Comparison of ENCODE assay signal across 16 cellular contexts in the genomic region with DNA sequence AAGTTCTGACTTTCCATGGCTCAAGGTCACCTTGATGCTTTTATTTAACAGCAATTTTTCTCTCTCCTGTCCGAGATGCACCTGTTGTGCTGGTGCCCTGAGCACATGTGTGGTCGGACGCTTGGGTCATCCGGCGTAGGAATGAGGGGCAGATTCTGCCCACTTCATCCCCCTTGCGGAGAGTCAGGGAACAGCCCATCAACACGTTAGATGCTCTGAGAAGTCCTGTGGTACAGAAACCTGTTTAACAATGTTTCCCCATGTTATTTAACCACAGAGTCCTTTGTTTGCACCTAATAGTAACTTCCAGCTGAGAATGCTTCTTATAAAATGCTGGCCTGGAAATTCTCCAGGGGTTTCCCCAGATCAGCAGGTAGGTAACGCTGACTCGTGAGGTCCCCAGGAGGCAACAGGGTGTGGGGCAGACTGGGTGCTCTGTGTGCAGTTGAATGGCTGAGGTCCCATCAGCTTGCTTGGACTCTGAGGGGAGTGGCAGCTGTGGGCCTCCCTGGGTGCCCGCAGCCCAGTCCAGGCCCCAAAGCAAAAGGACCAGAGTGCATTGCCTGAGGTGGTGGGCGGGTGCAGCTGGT. TPM values are rescaled to one million over a fixed set of nuclear protein-coding genes. Genes with fewer than 3 reads are reported as not detected.
DNase-seq lines count a peak whose midpoint lies in the region; ATAC-seq and TF ChIP-seq lines count a peak whose summit lies in the region.
"Had no signal": no experiment of that assay in that cellular context is flagged by ENCODE, and none has a peak within 500 bp of the region (broad histone marks: within the 10 kb centered on the region; RNA-seq: fewer than 3 reads in every experiment).

No MANE protein-coding gene starts in this region.

- no peaks in the 10 kb centered on the region for H3K79me2 ChIP-seq in KMS-11 (ENCODE audit: insufficient read depth, low read depth)

- no peak overlapping the region for H2AFZ ChIP-seq in KMS-11 (ENCODE audit: low read depth)

- no peaks in the 10 kb centered on the region for H4K20me1 ChIP-seq in KMS-11 (ENCODE audit: insufficient read depth)

- TF ChIP-seq CTCF in AG10803 (conservative IDR thresholded peaks at IDR 0.05; ENCODE audit: low read length) (peak; percentile 41), KMS-11 (conservative IDR thresholded peaks at IDR 0.05; ENCODE audit: low read depth, low read length) (peak; percentile 28; the same call in 1 of the 2 replicates), brain microvascular endothelial cell (IDR thresholded peaks at IDR 0.05; ENCODE audit: low read depth, low read length, missing control alignments) (peak; percentile 36), mesothelial cell of epicardium (IDR thresholded peaks at IDR 0.05; ENCODE audit: unreplicated experiment) (peak; percentile 21)

- H3K4me3 ChIP-seq in AG10803 (ENCODE audit: low read length) (no peak overlapping the region), KMS-11 (IDR thresholded peaks at IDR 0.05; ENCODE audit: insufficient read depth, low read depth, low read length) (no peak overlapping the region), brain microvascular endothelial cell (ENCODE audit: low read depth, low read length) (no peak overlapping the region)
- H3K4me3 ChIP-seq: BLaER1 treated with 17β-estradiol and CSF1 and Interleukin-3, amounts not matched to agents 10 nM and 100 nM; uterus had no signal

- H3K9me3 Mint-ChIP-seq in mesothelial cell of epicardium, result no peaks in the 10 kb centered on the region
- H3K9me3 Mint-ChIP-seq: dendritic cell treated with granulocyte-macrophage colony-stimulating factor and Interleukin-4, amounts not matched to agents 40 ng/mL and 50 ng/mL, for 4 days; IgD-negative memory B cell had no signal

- no peak for ATAC-seq in HG03354 (IDR thresholded peaks at IDR 0.05; ENCODE audit: poor library complexity, severe bottlenecking, unreplicated experiment)
- ATAC-seq: activated CD4-positive, CD25-positive, alpha-beta regulatory T cell treated with anti-CD3 and anti-CD28 coated beads, Interleukin-2, amount 50 U/mL, for 24 hours had no signal

- in situ Hi-C loops in brain microvascular endothelial cell (cut with HindIII; ENCODE audit: low pct_ligation_motif_present, low sequenced_read_pairs), result no loop called here

- H3K4me1 Mint-ChIP-seq in mesothelial cell of epicardium, result peaks cover 2% of the 10 kb centered on the region
- H3K4me1 Mint-ChIP-seq: IgD-negative memory B cell had no signal

- no peak overlapping the region for H3K27ac Mint-ChIP-seq in mesothelial cell of epicardium
- H3K27ac Mint-ChIP-seq: dendritic cell treated with granulocyte-macrophage colony-stimulating factor and Interleukin-4, amounts not matched to agents 40 ng/mL and 50 ng/mL, for 4 days; IgD-negative memory B cell had no signal

- H3K4me3 Mint-ChIP-seq in mesothelial cell of epicardium, result no peak overlapping the region
- H3K4me3 Mint-ChIP-seq: dendritic cell treated with granulocyte-macrophage colony-stimulating factor and Interleukin-4, amounts not matched to agents 40 ng/mL and 50 ng/mL, for 4 days; IgD-negative memory B cell had no signal

- peaks cover 19% of the 10 kb centered on the region for H3K36me3 Mint-ChIP-seq in mesothelial cell of epicardium
- H3K36me3 Mint-ChIP-seq: IgD-negative memory B cell had no signal

- H3K4me1 ChIP-seq in KMS-11 (ENCODE audit: low read depth, poor library complexity, severe bottlenecking), result no peaks in the 10 kb centered on the region
- H3K4me1 ChIP-seq: uterus had no signal

- H3K27me3 ChIP-seq in KMS-11 (ENCODE audit: insufficient read depth, low read depth), result peaks cover 9% of the 10 kb centered on the region; the same call in 1 of the 2 replicates
- no peaks in the 10 kb centered on the region for H3K27me3 ChIP-seq in brain microvascular endothelial cell (replicated peaks)
- H3K27me3 ChIP-seq: BLaER1 treated with 17β-estradiol and CSF1 and Interleukin-3, amounts not matched to agents 10 nM and 100 nM; uterus had no signal

- H3K27me3 Mint-ChIP-seq in mesothelial cell of epicardium (ENCODE audit: low read depth), result no peaks in the 10 kb centered on the region
- H3K27me3 Mint-ChIP-seq: dendritic cell treated with granulocyte-macrophage colony-stimulating factor and Interleukin-4, amounts not matched to agents 40 ng/mL and 50 ng/mL, for 4 days had no signal

- H3K27ac ChIP-seq in KMS-11 (no peak overlapping the region), brain microvascular endothelial cell (no peak overlapping the region)
- H3K27ac ChIP-seq: BLaER1 treated with 17β-estradiol and CSF1 and Interleukin-3, amounts not matched to agents 10 nM and 100 nM; uterus had no signal

- H3K36me3 ChIP-seq in KMS-11 (ENCODE audit: insufficient read depth) (no peaks in the 10 kb centered on the region), brain microvascular endothelial cell (replicated peaks) (no peaks in the 10 kb centered on the region)
- H3K36me3 ChIP-seq: BLaER1 treated with 17β-estradiol and CSF1 and Interleukin-3, amounts not matched to agents 10 nM and 100 nM; uterus had no signal

- no peak overlapping the region for H3K4me2 ChIP-seq in KMS-11

- no peak overlapping the region for H3K9ac ChIP-seq in KMS-11

- no peak for DNase-seq in AG10803 (ENCODE audit: low read depth)
- DNase-seq in brain microvascular endothelial cell, result no peak
- DNase-seq in mesothelial cell of epicardium (ENCODE audit: low spot score in 2 of 2, unreplicated experiment in 2 of 2), result no peak
- DNase-seq in activated CD4-positive, CD25-positive, alpha-beta regulatory T cell (lab: John Stamatoyannopoulos, UW), result no peak
- no peak for DNase-seq in NCI-H748 treated with DMSO at 0.1 percent for 48 hours (lab: John Stamatoyannopoulos, UW)
- no peak for DNase-seq in KG1 (lab: John Stamatoyannopoulos, UW)
- DNase-seq: NCI-H1694 treated with DMSO at 0.1 percent for 48 hours; stimulated activated CD4-positive, alpha-beta T cell treated with anti-CD3 and anti-CD28 coated beads, Interleukin-4, amount 100 ng/mL, for 1 hour; uterus had no signal

RNA-seq across cellular contexts. Expression of gene DOC2B, which starts 17.8 kb away (rescaled TPM):
- 55.3 to 60.2 TPM (median 59.6 TPM) in 3 replicates for total RNA-seq in mesothelial cell of epicardium

RNA-seq across cellular contexts. Expression of gene SCGB1C2, which starts 26.2 kb away (rescaled TPM):
- not detected in 3 replicates for total RNA-seq in mesothelial cell of epicardium
- total RNA-seq: mucosa of gallbladder, uterus had no signal
